ENCODE assay signal across 12 cellular contexts in the genomic region with DNA sequence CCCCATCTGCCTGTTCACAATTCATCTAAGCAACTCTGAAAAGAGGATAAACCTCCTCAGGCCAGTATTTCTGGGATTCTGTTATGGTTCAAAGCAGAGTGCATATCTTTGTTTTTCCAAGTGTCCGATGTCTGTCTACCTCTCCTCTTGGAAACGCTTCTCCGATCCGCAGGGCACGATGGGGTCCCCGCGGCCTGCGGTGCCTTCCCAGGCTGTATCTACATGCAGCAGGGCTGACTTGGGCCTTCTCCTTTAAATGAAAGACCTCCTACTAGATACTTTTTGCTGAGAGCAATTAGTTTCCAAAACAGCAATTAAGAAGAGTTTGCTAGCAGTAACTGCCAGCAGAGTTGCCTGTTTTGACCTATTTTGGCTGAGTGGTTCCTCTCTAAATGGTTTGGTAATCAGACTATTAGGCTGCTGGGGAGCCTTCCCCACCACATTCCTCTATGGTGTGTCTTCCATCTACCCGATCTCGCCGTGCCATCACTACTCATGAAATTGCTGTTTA. TPM values are rescaled to one million over a fixed set of nuclear protein-coding genes. Genes with fewer than 3 reads are reported as not detected.
DNase-seq lines count a peak whose midpoint lies in the region; ATAC-seq and TF ChIP-seq lines count a peak whose summit lies in the region.
"Had no signal": no experiment of that assay in that cellular context is flagged by ENCODE, and none has a peak within 500 bp of the region (broad histone marks: within the 10 kb centered on the region; RNA-seq: fewer than 3 reads in every experiment).

No MANE protein-coding gene starts in this region.

- peak overlapping the region; percentile 44 to 80 for H3K9ac ChIP-seq in stomach smooth muscle (ENCODE audit: low read length in 2 of 2)

- H3K36me3 ChIP-seq in lower lobe of right lung = peaks cover 3% of the 10 kb centered on the region
- peaks cover 5 to 11% of the 10 kb centered on the region in 2 donors for H3K36me3 ChIP-seq in stomach smooth muscle (ENCODE audit: control insufficient read depth in 2 of 2, insufficient read depth in 2 of 2, low read length in 2 of 2)

- DNase-seq in HCEC 1CT (peak; percentile 86), choroid plexus epithelial cell (ENCODE audit: low read depth) (peak; percentile 69), lower lobe of right lung (no peak), activated T-cell treated with anti-CD3 and anti-CD28 coated beads for 4 hours (no peak)
- DNase-seq in activated CD4-positive, alpha-beta T cell treated with anti-CD3 and anti-CD28 coated beads, Interleukin-2, amount 50 U/mL, for 4 hours = no peak
- DNase-seq: activated CD4-positive, alpha-beta memory T cell treated with anti-CD3 and anti-CD28 coated beads, Interleukin-2, amount 10 ng/mL, durations not matched to agents 7 days and 5 days; stimulated activated CD4-positive, alpha-beta T cell treated with anti-CD3 and anti-CD28 coated beads, Interleukin-1b, Interleukin-23, amount 100 ng/mL, for 48 hours had no signal

- ATAC-seq in lower lobe of right lung = no peak
- no peak for ATAC-seq in esophagus mucosa
- no peak for ATAC-seq in HG03139 (IDR thresholded peaks at IDR 0.05; ENCODE audit: unreplicated experiment)
- ATAC-seq: K562 had no signal

- intact Hi-C loops in lower lobe of right lung (cut with DNase I) = no loop called here

- H3K4me1 ChIP-seq in lower lobe of right lung (peaks cover 19% of the 10 kb centered on the region), stomach smooth muscle (ENCODE audit: control insufficient read depth, insufficient read depth, low read length) (peaks cover 80% of the 10 kb centered on the region)

- peak overlapping the region; percentile 5 for H3K4me3 ChIP-seq in choroid plexus epithelial cell (ENCODE audit: low read depth, low read length)
- H3K4me3 ChIP-seq in lower lobe of right lung = no peak overlapping the region
- H3K4me3 ChIP-seq in stomach smooth muscle (ENCODE audit: low read length in 2 of 2) = peak overlapping the region; percentile 41 to 58
- H3K4me3 ChIP-seq: K562 had no signal

- H3K27me3 ChIP-seq in lower lobe of right lung (ENCODE audit: low read depth) (no peaks in the 10 kb centered on the region), stomach smooth muscle (ENCODE audit: control insufficient read depth in 1 of 2, insufficient read depth in 2 of 2, low read length in 2 of 2) (no peaks in the 10 kb centered on the region)

- H3K27ac ChIP-seq in lower lobe of right lung = peak overlapping the region; percentile 53
- peak overlapping the region; percentile 100 for H3K27ac ChIP-seq in stomach smooth muscle (ENCODE audit: low read length)
- H3K27ac ChIP-seq: epithelial cell of prostate had no signal

- TF ChIP-seq CTCF in choroid plexus epithelial cell (conservative IDR thresholded peaks at IDR 0.05; ENCODE audit: low read depth, low read length) (no peak), lower lobe of right lung (IDR thresholded peaks at IDR 0.05) (no peak)

- H3K9me3 ChIP-seq in lower lobe of right lung (no peaks in the 10 kb centered on the region), stomach smooth muscle (ENCODE audit: control insufficient read depth in 2 of 2, low read length in 2 of 2) (no peaks in the 10 kb centered on the region)

RNA-seq across cellular contexts. Expression of a gene that starts 23.5 kb away (rescaled TPM):
- total RNA-seq in lower lobe of right lung = 185 TPM
- total RNA-seq in esophagus mucosa = 30.8 TPM
- total RNA-seq: activated CD4-positive, alpha-beta memory T cell treated with anti-CD3 and anti-CD28 coated beads, Interleukin-2, amount 10 ng/mL, durations not matched to agents 7 days and 5 days had no signal

RNA-seq across cellular contexts. Expression of a gene that starts 23.6 kb away (rescaled TPM):
- total RNA-seq in lower lobe of right lung = 161 TPM
- total RNA-seq in esophagus mucosa = 27.5 TPM
- total RNA-seq: activated CD4-positive, alpha-beta memory T cell treated with anti-CD3 and anti-CD28 coated beads, Interleukin-2, amount 10 ng/mL, durations not matched to agents 7 days and 5 days had no signal

Comparison
In these comparisons a context has a peak if more than half of its experiments do, and no peak if none do; other contexts are left out.
1. DNase-seq: peak in HCEC 1CT (single experiment) and choroid plexus epithelial cell (single experiment); none in lower lobe of right lung (single experiment), activated T-cell treated with anti-CD3 and anti-CD28 coated beads for 4 hours (single experiment) and activated CD4-positive, alpha-beta T cell treated with anti-CD3 and anti-CD28 coated beads, Interleukin-2, amount 50 U/mL, for 4 hours (0 of 2).